In genomic region chr5:6551287-6551954, GRCh38 we compare ENCODE assay signal across 1 cellular context.
TF ChIP-seq lines count a peak whose summit lies in the region.

No MANE protein-coding gene starts in this region.

TF ChIP-seq in WTC11, 78 proteins besides CTCF, POLR2A, EP300 and RAD21 (continued from another document):
- TF ChIP-seq ZNF532 (CRISPR knock-in tag; IDR thresholded peaks at IDR 0.05; ENCODE audit: borderline replicate concordance) (no peak), TCF7 (CRISPR knock-in tag; IDR thresholded peaks at IDR 0.05; ENCODE audit: low read depth) (no peak)
